Comparison of ENCODE assay signal across 8 cellular contexts in genomic region chr4:2009651-2010233, GRCh38. TPM values are rescaled to one million over a fixed set of nuclear protein-coding genes. Genes with fewer than 3 reads are reported as not detected.
DNase-seq lines count a peak whose midpoint lies in the region; ATAC-seq lines count a peak whose summit lies in the region.

No MANE protein-coding gene starts in this region.

- H3K9ac ChIP-seq in muscle layer of colon (ENCODE audit: low read length) = peak overlapping the region; percentile 44

- DNase-seq in ELF-1 (ENCODE audit: low read depth, low spot score) (peak; percentile 63), NOMO-1 treated with DMSO at 0.1 percent for 48 hours (lab: John Stamatoyannopoulos, UW; ENCODE audit: unreplicated experiment) (peak; percentile 57)
- peak; percentile 36 for DNase-seq in activated T-cell treated with anti-CD3 and anti-CD28 coated beads, Interleukin-2, amount 50 U/mL, for 4 hours
- peak; percentile 47 to 51 for DNase-seq in stimulated activated naive CD8-positive, alpha-beta T cell treated with anti-CD3 and anti-CD28 coated beads, Interleukin-15, amount 100 ng/mL, for 72 hours

- peaks cover 13% of the 10 kb centered on the region for H3K36me3 Mint-ChIP-seq in activated T-cell treated with anti-CD3 and anti-CD28 coated beads, Interleukin-2, amount 50 U/mL, for 4 hours (ENCODE audit: insufficient read depth)

- peaks cover 2% of the 10 kb centered on the region for H3K27me3 Mint-ChIP-seq in activated T-cell treated with anti-CD3 and anti-CD28 coated beads, Interleukin-2, amount 50 U/mL, for 4 hours (ENCODE audit: low read depth)
- H3K27me3 Mint-ChIP-seq in stimulated activated naive CD8-positive, alpha-beta T cell treated with anti-CD3 and anti-CD28 coated beads, Interleukin-15, amount 100 ng/mL, for 72 hours = no peaks in the 10 kb centered on the region

- H3K4me1 ChIP-seq in muscle layer of colon (ENCODE audit: insufficient read depth, low read length) = peaks cover 9% of the 10 kb centered on the region

- ATAC-seq in HG03159 (IDR thresholded peaks at IDR 0.05; ENCODE audit: unreplicated experiment) (peak; percentile 21), esophagus mucosa (peak; percentile 54), HG03342 (IDR thresholded peaks at IDR 0.05; ENCODE audit: unreplicated experiment) (no peak)
- peak; percentile 6 to 8 for ATAC-seq in activated T-cell treated with anti-CD3 and anti-CD28 coated beads, Interleukin-2, amount 50 U/mL, for 4 hours
- ATAC-seq in stimulated activated naive CD8-positive, alpha-beta T cell treated with anti-CD3 and anti-CD28 coated beads, Interleukin-15, amount 100 ng/mL, for 72 hours = peak; percentile 47

- H3K4me1 Mint-ChIP-seq in activated T-cell treated with anti-CD3 and anti-CD28 coated beads, Interleukin-2, amount 50 U/mL, for 4 hours (ENCODE audit: low read depth) = peaks cover 33% of the 10 kb centered on the region
- peaks cover 37% of the 10 kb centered on the region for H3K4me1 Mint-ChIP-seq in stimulated activated naive CD8-positive, alpha-beta T cell treated with anti-CD3 and anti-CD28 coated beads, Interleukin-15, amount 100 ng/mL, for 72 hours

- H3K27ac ChIP-seq in muscle layer of colon (ENCODE audit: low read depth, low read length) = peak overlapping the region; percentile 99

- peak overlapping the region; percentile 82 for H3K4me3 Mint-ChIP-seq in activated T-cell treated with anti-CD3 and anti-CD28 coated beads, Interleukin-2, amount 50 U/mL, for 4 hours
- peak overlapping the region; percentile 89 to 90 for H3K4me3 Mint-ChIP-seq in stimulated activated naive CD8-positive, alpha-beta T cell treated with anti-CD3 and anti-CD28 coated beads, Interleukin-15, amount 100 ng/mL, for 72 hours

- H3K27me3 ChIP-seq in muscle layer of colon (ENCODE audit: control insufficient read depth in 1 of 2, insufficient read depth in 2 of 2, low read length in 2 of 2) = no peaks in the 10 kb centered on the region

- peak overlapping the region; percentile 68 to 89 for H3K27ac Mint-ChIP-seq in stimulated activated naive CD8-positive, alpha-beta T cell treated with anti-CD3 and anti-CD28 coated beads, Interleukin-15, amount 100 ng/mL, for 72 hours

- no peaks in the 10 kb centered on the region for H3K9me3 Mint-ChIP-seq in activated T-cell treated with anti-CD3 and anti-CD28 coated beads, Interleukin-2, amount 50 U/mL, for 4 hours
- H3K9me3 Mint-ChIP-seq in stimulated activated naive CD8-positive, alpha-beta T cell treated with anti-CD3 and anti-CD28 coated beads, Interleukin-15, amount 100 ng/mL, for 72 hours = no peaks in the 10 kb centered on the region

- peak overlapping the region; percentile 81 to 96 for H3K4me3 ChIP-seq in muscle layer of colon (ENCODE audit: low read depth in 1 of 2, low read length in 2 of 2)

- no peaks in the 10 kb centered on the region for H3K36me3 ChIP-seq in muscle layer of colon (ENCODE audit: insufficient read depth, low read length)

- H3K9me3 ChIP-seq in muscle layer of colon (ENCODE audit: low read length) = no peaks in the 10 kb centered on the region

RNA-seq across cellular contexts. Expression of gene NELFA, which starts 1.0 kb away (rescaled TPM):
- 10 to 100 TPM; 58.1 to 62.5 (median 59.8) TPM for total RNA-seq in activated T-cell treated with anti-CD3 and anti-CD28 coated beads, Interleukin-2, amount 50 U/mL, for 4 hours
- 25.8 TPM for total RNA-seq in esophagus mucosa

RNA-seq across cellular contexts. Expression of gene NAT8L, which starts 49.4 kb away (rescaled TPM):
- total RNA-seq in activated T-cell treated with anti-CD3 and anti-CD28 coated beads, Interleukin-2, amount 50 U/mL, for 4 hours = 1 to 10 TPM in 1 of 3 donors, under 1 TPM in 2; 0.71 to 1.2 (median 0.82) TPM
- 0.04 TPM for total RNA-seq in esophagus mucosa
